8 cellular contexts compared by ENCODE assay signal in the genomic region with DNA sequence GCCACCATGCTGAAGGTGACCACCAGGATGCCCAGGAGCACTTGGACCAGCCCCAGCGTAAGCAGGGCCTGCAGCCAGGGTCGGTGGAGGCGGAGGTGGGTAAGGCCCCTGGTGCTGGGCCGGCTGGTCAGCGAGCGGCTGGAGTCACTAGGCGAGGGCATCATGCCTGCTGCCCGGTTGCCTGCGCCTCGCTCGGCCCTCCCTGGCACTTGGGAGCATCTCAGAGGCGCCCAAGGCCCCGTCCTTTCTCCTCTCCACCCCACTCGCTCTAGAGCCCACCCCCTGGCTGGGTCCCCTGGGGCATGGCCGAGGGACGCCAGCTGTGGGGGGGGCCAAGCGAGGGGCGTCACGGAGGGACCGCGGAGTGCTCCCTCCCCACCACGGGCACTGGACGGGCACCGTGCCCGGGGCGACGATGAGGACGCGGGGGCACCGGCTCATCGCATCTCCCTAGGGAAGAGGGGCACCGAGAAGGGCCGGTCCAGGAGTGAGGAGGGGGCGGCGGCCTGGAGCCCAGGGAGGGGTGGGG. TPM values are rescaled to one million over a fixed set of nuclear protein-coding genes. Genes with fewer than 3 reads are reported as not detected.
DNase-seq lines count a peak whose midpoint lies in the region; ATAC-seq, FAIRE-seq and TF ChIP-seq lines count a peak whose summit lies in the region.

No MANE protein-coding gene starts in this region.

- BruUV-seq in HepG2 (replicated peaks; lab: Mats Ljungman, UMichigan), result no TSS peak

- peaks cover 45% of the 10 kb centered on the region for H3K4me1 ChIP-seq in HepG2 (ENCODE audit: insufficient read depth, low read length)
- peaks cover 9% of the 10 kb centered on the region for H3K4me1 ChIP-seq in thymus (ENCODE audit: control insufficient read depth, insufficient read depth, low read length)

- H3K36me3 ChIP-seq in BJ (ENCODE audit: control insufficient read depth, insufficient read depth, low read length) (peaks cover 11% of the 10 kb centered on the region), brain microvascular endothelial cell (replicated peaks) (peaks cover 3% of the 10 kb centered on the region), HepG2 (replicated peaks in 1 of 2; ENCODE audit: control insufficient read depth in 1 of 2, insufficient read depth in 2 of 2, low read length in 2 of 2) (peaks cover 3 to 6% of the 10 kb centered on the region in 2 experiments; a peak in 2 of 5 replicates), thymus (ENCODE audit: control insufficient read depth, insufficient read depth) (peaks cover 18% of the 10 kb centered on the region)

- H4K20me1 ChIP-seq in HepG2 (ENCODE audit: insufficient read depth, low read length), result no peaks in the 10 kb centered on the region

- DNase-seq in BJ (ENCODE audit: low read depth) (no peak), HL-60 (ENCODE audit: low read depth in 1 of 2, low spot score in 1 of 2) (no peak), brain microvascular endothelial cell (no peak), HepG2 (ENCODE audit: low spot score) (no peak), DMS79 treated with DMSO at 0.1 percent for 48 hours (lab: John Stamatoyannopoulos, UW) (no peak)
- no peak for DNase-seq in activated CD4-positive, alpha-beta T cell treated with anti-CD3 and anti-CD28 coated beads for 1 hour

- no peak for TF ChIP-seq POLR2A in HepG2 (IDR thresholded peaks at IDR 0.05; ENCODE audit: insufficient read depth in 1 of 2, low read depth in 2 of 2, low read length in 2 of 2)

- no peak for FAIRE-seq in HepG2 (lab: Jason Lieb, UNC)

- TF ChIP-seq RAD21 in HepG2 (CRISPR knock-in tag; IDR thresholded peaks at IDR 0.05), result no peak

- no peak for TF ChIP-seq EP300 in HepG2 (IDR thresholded peaks at IDR 0.05; ENCODE audit: low read depth in 2 of 2, low read length in 2 of 2)
- no peak for TF ChIP-seq EP300 in HepG2 (CRISPR knock-in tag; IDR thresholded peaks at IDR 0.05; ENCODE audit: borderline replicate concordance)

- in situ Hi-C loops in brain microvascular endothelial cell (cut with HindIII; ENCODE audit: low pct_ligation_motif_present, low sequenced_read_pairs), result no loop called here
- in situ Hi-C loops in HepG2 (cut with HindIII; ENCODE audit: extremely low pct_ligation_motif_present, low pct_unique_long_range_greater_than_20kb), result loop anchor here (10.0 kb wide), 1 partner anchor 50 kb away; a partner anchor contains a TSS

- TF ChIP-seq CTCF in BJ (IDR thresholded peaks at IDR 0.05; ENCODE audit: insufficient read depth, low read depth, low read length) (peak; percentile 21; the same call in 1 of the 2 replicates), HL-60 (IDR thresholded peaks at IDR 0.05; ENCODE audit: insufficient read depth, low read length) (no peak), brain microvascular endothelial cell (IDR thresholded peaks at IDR 0.05; ENCODE audit: low read depth, low read length, missing control alignments) (no peak), HepG2 (CRISPR knock-in tag; IDR thresholded peaks at IDR 0.05) (no peak)

- H3K4me2 ChIP-seq in HepG2 (ENCODE audit: low read depth, low read length), result peak overlapping the region; percentile 99

- 1% methylated on average over 14 of the region's 35 CpGs for WGBS in HepG2 (ENCODE audit: low lambda C conversion rate)
- WGBS in thymus, result 13% methylated on average over 35 of the region's 35 CpGs

- H3K4me3 ChIP-seq in BJ (ENCODE audit: low read depth, low read length) (peak overlapping the region; percentile 86), HL-60 (replicated peaks; ENCODE audit: insufficient read depth, low read length) (peak overlapping the region; percentile 80), brain microvascular endothelial cell (ENCODE audit: low read depth, low read length) (peak overlapping the region; percentile 74), HepG2 (replicated peaks in 1 of 3; ENCODE audit: insufficient read depth in 1 of 3, low read depth in 2 of 3, low read length in 3 of 3) (peak overlapping the region; percentile 61 to 83 (median 72)), thymus (ENCODE audit: low read length) (peak overlapping the region; percentile 85)

- POLR2A ChIA-PET in BJ (lab: Charles Lee) (no interaction called here), HepG2 (lab: Yijun Ruan, JAX) (interaction anchor here (1.0 to 1.3 kb wide), 6 partner anchors 18 to 309 kb away, joined by 3 to 12 read pairs (median 4); a partner anchor contains a TSS)

- peak overlapping the region; percentile 72 for H3K9ac ChIP-seq in HepG2 (ENCODE audit: insufficient read depth, low read depth, low read length)

- intact Hi-C loops in HepG2 (cut with micrococcal nuclease; ENCODE audit: unreplicated experiment), result loop anchor here (1.0 kb wide), 1 partner anchor 54 kb away; a partner anchor contains a TSS

- CTCF ChIA-PET in BJ (lab: Yijun Ruan, JAX) (no interaction called here), HepG2 (lab: Yijun Ruan, JAX; ENCODE audit: low intra/inter-chr PET ratio, low total read pairs) (interaction anchor here (0.9 kb wide), 1 partner anchor 53 kb away, joined by 3 read pairs; no protein-coding TSS in a partner anchor)

- no peak overlapping the region for H2AFZ ChIP-seq in HepG2 (ENCODE audit: low read length)

- H3K9me3 ChIP-seq in HepG2 (ENCODE audit: low read length) (no peaks in the 10 kb centered on the region), thymus (ENCODE audit: control insufficient read depth) (no peaks in the 10 kb centered on the region)

- H3K27me3 ChIP-seq in BJ (ENCODE audit: control insufficient read depth, insufficient read depth, low read length) (no peaks in the 10 kb centered on the region), HL-60 (ENCODE audit: insufficient read depth, poor library complexity, severe bottlenecking) (no peaks in the 10 kb centered on the region), brain microvascular endothelial cell (replicated peaks) (no peaks in the 10 kb centered on the region), HepG2 (ENCODE audit: control insufficient read depth in 1 of 2, insufficient read depth in 2 of 2, low read length in 2 of 2) (no peaks in the 10 kb centered on the region), thymus (ENCODE audit: control insufficient read depth, insufficient read depth) (no peaks in the 10 kb centered on the region)

- H3K79me2 ChIP-seq in HepG2 (ENCODE audit: insufficient read depth, low read length), result peaks cover 8% of the 10 kb centered on the region

- ATAC-seq in HepG2 (peak; percentile 16), GM21737 (IDR thresholded peaks at IDR 0.05; ENCODE audit: unreplicated experiment) (no peak)

- peak overlapping the region; percentile 48 for H3K27ac ChIP-seq in HL-60 (replicated peaks)
- H3K27ac ChIP-seq in brain microvascular endothelial cell, result no peak overlapping the region
- peak overlapping the region; percentile 47 for H3K27ac ChIP-seq in HepG2 (ENCODE audit: extremely low read length, insufficient read depth, low read length)
- no peak overlapping the region for H3K27ac ChIP-seq in thymus (ENCODE audit: low read depth)

RNA-seq across cellular contexts. Expression of a gene that starts 0.5 kb away (rescaled TPM):
- 10.3 and 15.7 TPM in 2 replicates for polyA plus RNA-seq in BJ (2011; rRNA removed)
- 6.6 and 9.8 TPM in 2 replicates for polyA minus RNA-seq in BJ (2011; rRNA and poly(A)+ RNA removed)
- 4.1 and 6.2 TPM in 2 replicates for total RNA-seq in HepG2 (2016; rRNA removed; fragmentation: Illumina TruSeq; extraction: Trizol)
- 3.6 and 4.8 TPM in 2 replicates for total RNA-seq in HepG2 (2016; cell fraction: cytosol; rRNA removed; fragmentation: Illumina TruSeq; extraction: Trizol; ENCODE audit: low read depth)
- total RNA-seq in HepG2 (2016; cell fraction: insoluble cytoplasmic fraction; rRNA removed; fragmentation: Illumina TruSeq; extraction: Trizol), result 3.2 and 5.5 TPM in 2 replicates
- total RNA-seq in HepG2 (2016; cell fraction: membrane; rRNA removed; fragmentation: Illumina TruSeq; extraction: Trizol), result 12.9 and 13.0 TPM in 2 replicates
- total RNA-seq in HepG2 (2016; cell fraction: nucleus; rRNA removed; fragmentation: Illumina TruSeq; extraction: Trizol), result 6.9 and 8.6 TPM in 2 replicates
- polyA plus RNA-seq in HepG2 (2011; rRNA removed), result 9.9 and 11.9 TPM in 2 replicates
- polyA plus RNA-seq in HepG2 (2011; cell fraction: cytosol; rRNA removed), result 7.8 and 10.3 TPM in 2 replicates
- polyA plus RNA-seq in HepG2 (2011; cell fraction: nucleus; rRNA removed), result 18.3 and 21.0 TPM in 2 replicates
- 18.4 and 22.0 TPM in 2 replicates for polyA plus RNA-seq in HepG2 (2012)
- 22.1 and 24.0 TPM in 2 replicates for polyA plus RNA-seq in HepG2 (2016; cell fraction: cytosol; fragmentation: Illumina TruSeq; extraction: Trizol; ENCODE audit: low read depth)
- 19.7 and 25.6 TPM in 2 replicates for polyA plus RNA-seq in HepG2 (2016; cell fraction: insoluble cytoplasmic fraction; fragmentation: Illumina TruSeq; extraction: Trizol; ENCODE audit: low read depth)
- polyA plus RNA-seq in HepG2 (2016; cell fraction: membrane; fragmentation: Illumina TruSeq; extraction: Trizol; ENCODE audit: low read depth), result 49.9 and 57.1 TPM in 2 replicates
- 28.1 and 33.5 TPM in 2 replicates for polyA plus RNA-seq in HepG2 (2016; cell fraction: nucleus; fragmentation: Illumina TruSeq; extraction: Trizol; ENCODE audit: insufficient read depth, low read depth)
- polyA minus RNA-seq in HepG2 (2011; rRNA and poly(A)+ RNA removed; ENCODE audit: low replicate concordance), result 7.5 and 12.8 TPM in 2 replicates
- 8.1 and 9.3 TPM in 2 replicates for polyA minus RNA-seq in HepG2 (2011; cell fraction: cytosol; rRNA and poly(A)+ RNA removed)
- polyA minus RNA-seq in HepG2 (2011; cell fraction: nucleus; rRNA and poly(A)+ RNA removed), result 3.7 and 4.4 TPM in 2 replicates
- 12.5 TPM for polyA plus RNA-seq in thymus

RNA-seq across cellular contexts. Expression of a gene that starts 7.4 kb away (rescaled TPM):
- polyA plus RNA-seq in BJ (2011; rRNA removed) (147 and 193 TPM in 2 replicates), HepG2 (2011; rRNA removed) (83.3 and 92.5 TPM in 2 replicates), thymus (59.1 TPM)
- polyA minus RNA-seq in BJ (2011; rRNA and poly(A)+ RNA removed), result 70.5 and 116 TPM in 2 replicates
- 27.0 and 46.8 TPM in 2 replicates for total RNA-seq in HepG2 (2016; rRNA removed; fragmentation: Illumina TruSeq; extraction: Trizol)
- 16.4 and 20.0 TPM in 2 replicates for total RNA-seq in HepG2 (2016; cell fraction: cytosol; rRNA removed; fragmentation: Illumina TruSeq; extraction: Trizol; ENCODE audit: low read depth)
- 29.6 and 44.4 TPM in 2 replicates for total RNA-seq in HepG2 (2016; cell fraction: insoluble cytoplasmic fraction; rRNA removed; fragmentation: Illumina TruSeq; extraction: Trizol)
- total RNA-seq in HepG2 (2016; cell fraction: membrane; rRNA removed; fragmentation: Illumina TruSeq; extraction: Trizol), result 22.9 and 28.4 TPM in 2 replicates
- total RNA-seq in HepG2 (2016; cell fraction: nucleus; rRNA removed; fragmentation: Illumina TruSeq; extraction: Trizol), result 37.1 and 38.5 TPM in 2 replicates
- polyA plus RNA-seq in HepG2 (2011; cell fraction: cytosol; rRNA removed), result 94.5 and 95.0 TPM in 2 replicates
- 74.3 and 75.6 TPM in 2 replicates for polyA plus RNA-seq in HepG2 (2011; cell fraction: nucleus; rRNA removed)
- polyA plus RNA-seq in HepG2 (2012), result 30.4 and 37.1 TPM in 2 replicates
- 28.3 and 28.6 TPM in 2 replicates for polyA plus RNA-seq in HepG2 (2016; cell fraction: cytosol; fragmentation: Illumina TruSeq; extraction: Trizol; ENCODE audit: low read depth)
- 45.8 and 52.3 TPM in 2 replicates for polyA plus RNA-seq in HepG2 (2016; cell fraction: insoluble cytoplasmic fraction; fragmentation: Illumina TruSeq; extraction: Trizol; ENCODE audit: low read depth)
- 37.1 and 38.2 TPM in 2 replicates for polyA plus RNA-seq in HepG2 (2016; cell fraction: membrane; fragmentation: Illumina TruSeq; extraction: Trizol; ENCODE audit: low read depth)
- 82.5 and 83.5 TPM in 2 replicates for polyA plus RNA-seq in HepG2 (2016; cell fraction: nucleus; fragmentation: Illumina TruSeq; extraction: Trizol; ENCODE audit: insufficient read depth, low read depth)
- polyA minus RNA-seq in HepG2 (2011; rRNA and poly(A)+ RNA removed; ENCODE audit: low replicate concordance), result 118 and 271 TPM in 2 replicates
- 33.3 and 39.4 TPM in 2 replicates for polyA minus RNA-seq in HepG2 (2011; cell fraction: cytosol; rRNA and poly(A)+ RNA removed)
- polyA minus RNA-seq in HepG2 (2011; cell fraction: nucleus; rRNA and poly(A)+ RNA removed), result 16.9 and 21.4 TPM in 2 replicates

RNA-seq across cellular contexts. Expression of a gene that starts 18.5 kb away (rescaled TPM):
- 46.1 and 57.4 TPM in 2 replicates for polyA plus RNA-seq in BJ (2011; rRNA removed)
- 38.6 and 41.2 TPM in 2 replicates for polyA minus RNA-seq in BJ (2011; rRNA and poly(A)+ RNA removed)
- total RNA-seq in HepG2 (2016; rRNA removed; fragmentation: Illumina TruSeq; extraction: Trizol), result 10.1 and 20.1 TPM in 2 replicates
- 8.5 and 11.8 TPM in 2 replicates for total RNA-seq in HepG2 (2016; cell fraction: cytosol; rRNA removed; fragmentation: Illumina TruSeq; extraction: Trizol; ENCODE audit: low read depth)
- total RNA-seq in HepG2 (2016; cell fraction: insoluble cytoplasmic fraction; rRNA removed; fragmentation: Illumina TruSeq; extraction: Trizol), result 10.6 and 19.2 TPM in 2 replicates
- 9.3 and 12.0 TPM in 2 replicates for total RNA-seq in HepG2 (2016; cell fraction: membrane; rRNA removed; fragmentation: Illumina TruSeq; extraction: Trizol)
- 23.9 and 32.6 TPM in 2 replicates for total RNA-seq in HepG2 (2016; cell fraction: nucleus; rRNA removed; fragmentation: Illumina TruSeq; extraction: Trizol)
- polyA plus RNA-seq in HepG2 (2011; rRNA removed), result 73.5 and 74.0 TPM in 2 replicates
- polyA plus RNA-seq in HepG2 (2011; cell fraction: cytosol; rRNA removed), result 23.9 and 24.4 TPM in 2 replicates
- polyA plus RNA-seq in HepG2 (2011; cell fraction: nucleus; rRNA removed), result 317 and 392 TPM in 2 replicates
- polyA plus RNA-seq in HepG2 (2012), result 31.3 and 32.7 TPM in 2 replicates
- polyA plus RNA-seq in HepG2 (2016; cell fraction: cytosol; fragmentation: Illumina TruSeq; extraction: Trizol; ENCODE audit: low read depth), result 3.0 and 3.3 TPM in 2 replicates
- polyA plus RNA-seq in HepG2 (2016; cell fraction: insoluble cytoplasmic fraction; fragmentation: Illumina TruSeq; extraction: Trizol; ENCODE audit: low read depth), result 15.8 and 17.9 TPM in 2 replicates
- polyA plus RNA-seq in HepG2 (2016; cell fraction: membrane; fragmentation: Illumina TruSeq; extraction: Trizol; ENCODE audit: low read depth), result 7.6 TPM in 2 replicates
- polyA plus RNA-seq in HepG2 (2016; cell fraction: nucleus; fragmentation: Illumina TruSeq; extraction: Trizol; ENCODE audit: insufficient read depth, low read depth), result 110 and 120 TPM in 2 replicates
- 47.2 and 97.7 TPM in 2 replicates for polyA minus RNA-seq in HepG2 (2011; rRNA and poly(A)+ RNA removed; ENCODE audit: low replicate concordance)
- polyA minus RNA-seq in HepG2 (2011; cell fraction: cytosol; rRNA and poly(A)+ RNA removed), result 12.4 and 13.9 TPM in 2 replicates
- 94.1 and 94.6 TPM in 2 replicates for polyA minus RNA-seq in HepG2 (2011; cell fraction: nucleus; rRNA and poly(A)+ RNA removed)
- 86.5 TPM for polyA plus RNA-seq in thymus

RNA-seq across cellular contexts. Expression of a gene that starts 22.5 kb away (rescaled TPM):
- polyA plus RNA-seq in BJ (2011; rRNA removed), result 1.8 and 4.0 TPM in 2 replicates
- polyA minus RNA-seq in BJ (2011; rRNA and poly(A)+ RNA removed), result 2.4 and 3.4 TPM in 2 replicates
- total RNA-seq in HepG2 (2016; rRNA removed; fragmentation: Illumina TruSeq; extraction: Trizol), result 1.3 and 2.4 TPM in 2 replicates
- total RNA-seq in HepG2 (2016; cell fraction: cytosol; rRNA removed; fragmentation: Illumina TruSeq; extraction: Trizol; ENCODE audit: low read depth), result 0.44 and 0.51 TPM in 2 replicates
- total RNA-seq in HepG2 (2016; cell fraction: insoluble cytoplasmic fraction; rRNA removed; fragmentation: Illumina TruSeq; extraction: Trizol), result 0.77 and 3.4 TPM in 2 replicates
- total RNA-seq in HepG2 (2016; cell fraction: membrane; rRNA removed; fragmentation: Illumina TruSeq; extraction: Trizol), result 0.74 and 0.96 TPM in 2 replicates
- total RNA-seq in HepG2 (2016; cell fraction: nucleus; rRNA removed; fragmentation: Illumina TruSeq; extraction: Trizol), result 5.8 and 5.9 TPM in 2 replicates
- 10.2 and 15.0 TPM in 2 replicates for polyA plus RNA-seq in HepG2 (2011; rRNA removed)
- polyA plus RNA-seq in HepG2 (2011; cell fraction: cytosol; rRNA removed), result 3.4 and 4.0 TPM in 2 replicates
- polyA plus RNA-seq in HepG2 (2011; cell fraction: nucleus; rRNA removed), result 55.6 and 56.4 TPM in 2 replicates
- polyA plus RNA-seq in HepG2 (2012), result 6.1 and 7.0 TPM in 2 replicates
- 0.40 TPM in 2 replicates for polyA plus RNA-seq in HepG2 (2016; cell fraction: cytosol; fragmentation: Illumina TruSeq; extraction: Trizol; ENCODE audit: low read depth)
- 1.1 and 1.3 TPM in 2 replicates for polyA plus RNA-seq in HepG2 (2016; cell fraction: insoluble cytoplasmic fraction; fragmentation: Illumina TruSeq; extraction: Trizol; ENCODE audit: low read depth)
- 0.72 and 0.85 TPM in 2 replicates for polyA plus RNA-seq in HepG2 (2016; cell fraction: membrane; fragmentation: Illumina TruSeq; extraction: Trizol; ENCODE audit: low read depth)
- 18.6 and 19.5 TPM in 2 replicates for polyA plus RNA-seq in HepG2 (2016; cell fraction: nucleus; fragmentation: Illumina TruSeq; extraction: Trizol; ENCODE audit: insufficient read depth, low read depth)
- 17.8 and 35.4 TPM in 2 replicates for polyA minus RNA-seq in HepG2 (2011; rRNA and poly(A)+ RNA removed; ENCODE audit: low replicate concordance)
- polyA minus RNA-seq in HepG2 (2011; cell fraction: cytosol; rRNA and poly(A)+ RNA removed), result 1.4 and 3.0 TPM in 2 replicates
- polyA minus RNA-seq in HepG2 (2011; cell fraction: nucleus; rRNA and poly(A)+ RNA removed), result 8.8 and 11.3 TPM in 2 replicates
- polyA plus RNA-seq in thymus, result 2.6 TPM

RNA-seq across cellular contexts. Expression of a gene that starts 46.3 kb away (rescaled TPM):
- 56.5 and 72.7 TPM in 2 replicates for polyA plus RNA-seq in BJ (2011; rRNA removed)
- polyA minus RNA-seq in BJ (2011; rRNA and poly(A)+ RNA removed), result 32.6 and 60.6 TPM in 2 replicates
- 64.5 and 71.5 TPM in 2 replicates for total RNA-seq in HepG2 (2016; rRNA removed; fragmentation: Illumina TruSeq; extraction: Trizol)
- 20.6 and 22.4 TPM in 2 replicates for total RNA-seq in HepG2 (2016; cell fraction: cytosol; rRNA removed; fragmentation: Illumina TruSeq; extraction: Trizol; ENCODE audit: low read depth)
- total RNA-seq in HepG2 (2016; cell fraction: insoluble cytoplasmic fraction; rRNA removed; fragmentation: Illumina TruSeq; extraction: Trizol), result 65.0 and 76.3 TPM in 2 replicates
- total RNA-seq in HepG2 (2016; cell fraction: membrane; rRNA removed; fragmentation: Illumina TruSeq; extraction: Trizol), result 23.2 and 26.5 TPM in 2 replicates
- total RNA-seq in HepG2 (2016; cell fraction: nucleus; rRNA removed; fragmentation: Illumina TruSeq; extraction: Trizol), result 35.2 and 36.8 TPM in 2 replicates
- polyA plus RNA-seq in HepG2 (2011; rRNA removed), result 72.6 and 85.1 TPM in 2 replicates
- polyA plus RNA-seq in HepG2 (2011; cell fraction: cytosol; rRNA removed), result 61.1 and 90.3 TPM in 2 replicates
- polyA plus RNA-seq in HepG2 (2011; cell fraction: nucleus; rRNA removed), result 55.1 and 59.0 TPM in 2 replicates
- 37.3 and 38.1 TPM in 2 replicates for polyA plus RNA-seq in HepG2 (2012)
- 25.0 and 25.6 TPM in 2 replicates for polyA plus RNA-seq in HepG2 (2016; cell fraction: cytosol; fragmentation: Illumina TruSeq; extraction: Trizol; ENCODE audit: low read depth)
- polyA plus RNA-seq in HepG2 (2016; cell fraction: insoluble cytoplasmic fraction; fragmentation: Illumina TruSeq; extraction: Trizol; ENCODE audit: low read depth), result 73.9 and 74.4 TPM in 2 replicates
- polyA plus RNA-seq in HepG2 (2016; cell fraction: membrane; fragmentation: Illumina TruSeq; extraction: Trizol; ENCODE audit: low read depth), result 19.9 and 21.6 TPM in 2 replicates
- polyA plus RNA-seq in HepG2 (2016; cell fraction: nucleus; fragmentation: Illumina TruSeq; extraction: Trizol; ENCODE audit: insufficient read depth, low read depth), result 49.3 and 57.4 TPM in 2 replicates
- polyA minus RNA-seq in HepG2 (2011; rRNA and poly(A)+ RNA removed; ENCODE audit: low replicate concordance), result 129 and 176 TPM in 2 replicates
- 27.0 and 36.4 TPM in 2 replicates for polyA minus RNA-seq in HepG2 (2011; cell fraction: cytosol; rRNA and poly(A)+ RNA removed)
- polyA minus RNA-seq in HepG2 (2011; cell fraction: nucleus; rRNA and poly(A)+ RNA removed), result 23.9 and 27.6 TPM in 2 replicates
- 36.8 TPM for polyA plus RNA-seq in thymus

Comparison
In these comparisons a context has a peak if more than half of its experiments do, and no peak if none do; other contexts are left out.
1. H3K27ac ChIP-seq: peak in HL-60 (single experiment) and HepG2 (single experiment); none in brain microvascular endothelial cell (single experiment) and thymus (single experiment).
2. Peak in every context shown above with its lines, with median percentiles within 50 percentile points of each other: H3K4me3 ChIP-seq.